ENCODE assay signal across 15 cellular contexts in the genomic region with DNA sequence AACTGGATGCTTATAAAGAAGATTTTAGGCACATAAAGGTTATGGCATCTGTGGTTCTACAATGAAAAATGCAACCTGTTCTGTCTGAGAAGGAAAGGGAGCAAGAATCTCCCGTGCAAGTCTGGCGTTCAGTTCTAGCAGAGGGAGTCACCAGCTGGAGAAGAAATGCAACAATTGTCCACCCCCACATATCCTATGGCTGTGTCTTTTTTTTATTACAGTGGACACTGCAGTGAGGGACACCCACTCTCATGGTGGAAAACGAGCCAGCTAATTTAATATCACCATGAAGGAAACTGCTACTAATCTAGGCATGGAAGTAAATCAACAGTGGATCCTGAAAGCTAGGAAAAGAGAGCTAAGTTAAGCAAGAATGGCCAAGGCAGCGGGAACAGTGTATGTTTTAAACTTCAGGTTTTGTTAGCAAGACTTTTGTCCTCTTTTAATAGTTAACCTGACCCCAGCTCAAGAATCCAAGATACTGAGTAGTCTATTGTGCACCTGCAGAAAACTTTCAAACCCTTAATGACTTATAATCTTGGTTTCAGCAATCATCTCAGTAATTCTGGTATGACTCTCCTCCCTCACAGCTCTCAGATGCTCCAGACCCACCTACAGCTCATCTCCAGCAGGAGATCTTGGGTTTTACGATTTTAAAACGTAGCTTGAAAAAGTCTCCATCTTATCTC.
DNase-seq lines count a peak whose midpoint lies in the region; ATAC-seq lines count a peak whose summit lies in the region.
"Had no signal": no experiment of that assay in that cellular context is flagged by ENCODE, and none has a peak within 500 bp of the region (broad histone marks: within the 10 kb centered on the region; RNA-seq: fewer than 3 reads in every experiment).

No MANE protein-coding gene starts in this region.

- DNase-seq in kidney tubule cell (ENCODE audit: low spot score) (peak; percentile 54), LoVo (ENCODE audit: low spot score) (no peak), NCI-H345 treated with DMSO at 0.1 percent for 48 hours (lab: John Stamatoyannopoulos, UW; ENCODE audit: unreplicated experiment) (no peak), NCI-H69 (lab: John Stamatoyannopoulos, UW) (no peak)
- DNase-seq in effector CD8-positive, alpha-beta T cell (lab: John Stamatoyannopoulos, UW), result no peak
- DNase-seq: activated T-cell treated with anti-CD3 and anti-CD28 coated beads, Interleukin-2, amount 50 U/mL, for 4 hours; CD4-positive, alpha-beta T cell; central memory CD4-positive, alpha-beta T cell; foreskin fibroblast; Karpas-422; spleen; stimulated activated naive CD4-positive, alpha-beta T cell had no signal

- ATAC-seq in GM18867 (IDR thresholded peaks at IDR 0.05; ENCODE audit: unreplicated experiment) (peak; percentile 98), GM21529 (IDR thresholded peaks at IDR 0.05; ENCODE audit: unreplicated experiment) (peak; percentile 95), HG03108 (IDR thresholded peaks at IDR 0.05; ENCODE audit: unreplicated experiment) (peak; percentile 98)
